8 cellular contexts compared by ENCODE assay signal in genomic region chr6:149032599-149033405, GRCh38.
DNase-seq lines count a peak whose midpoint lies in the region; ATAC-seq, FAIRE-seq and TF ChIP-seq lines count a peak whose summit lies in the region.

No MANE protein-coding gene starts in this region.

- TF ChIP-seq EP300 in SK-N-SH (IDR thresholded peaks at IDR 0.05; ENCODE audit: borderline replicate concordance in 1 of 2, low read depth in 1 of 2, low read length in 1 of 2) (peak in 1 of 2 experiments; percentile 71; a peak in 3 of 4 replicates), K562 (IDR thresholded peaks at IDR 0.05; ENCODE audit: low read length) (no peak)

- peak overlapping the region; percentile 50 for H3K14ac ChIP-seq in neuronal stem cell (ENCODE audit: low read length)

- no TSS peak for BruUV-seq in K562 (replicated peaks; lab: Mats Ljungman, UMichigan)

- peaks cover 41% of the 10 kb centered on the region for H3F3A ChIP-seq in SK-N-SH (replicated peaks; ENCODE audit: insufficient read depth)

- H4K20me1 ChIP-seq in SK-N-SH (ENCODE audit: insufficient read depth) = no peaks in the 10 kb centered on the region
- H4K20me1 ChIP-seq in K562 (replicated peaks; ENCODE audit: control insufficient read depth, insufficient read depth, low read length) = no peaks in the 10 kb centered on the region

- no peaks in the 10 kb centered on the region for H3K9me1 ChIP-seq in K562 (ENCODE audit: control insufficient read depth, insufficient read depth, low read length)

- peak overlapping the region; percentile 79 for H3K4me2 ChIP-seq in SK-N-SH
- no peak overlapping the region for H3K4me2 ChIP-seq in K562 (ENCODE audit: insufficient read depth, low read length)
- H3K4me2 ChIP-seq in neuronal stem cell (ENCODE audit: insufficient read depth, low read length, poor library complexity, severe bottlenecking) = no peak overlapping the region

- no peak overlapping the region for H4K8ac ChIP-seq in neuronal stem cell (ENCODE audit: low read depth, low read length)

- H3K4me3 ChIP-seq in SK-N-SH (ENCODE audit: low read depth in 2 of 2, low read length in 1 of 2) (peak overlapping the region in 1 of 2 experiments; percentile 50; a peak in 2 of 4 replicates), K562 (no peak overlapping the region), neuronal stem cell (ENCODE audit: low read length in 2 of 2) (no peak overlapping the region)

- no peak for TF ChIP-seq POLR2A in K562 (conservative IDR thresholded peaks at IDR 0.05)

- H3K27me3 ChIP-seq in SK-N-SH (ENCODE audit: insufficient read depth) (no peaks in the 10 kb centered on the region), K562 (ENCODE audit: control insufficient read depth in 2 of 2, insufficient read depth in 2 of 2, low read length in 2 of 2) (peaks cover 35 to 50% of the 10 kb centered on the region in 2 experiments), neuronal stem cell (ENCODE audit: control insufficient read depth in 3 of 3, insufficient read depth in 3 of 3, low read depth in 1 of 3, low read length in 3 of 3) (no peaks in the 10 kb centered on the region)

- no peaks in the 10 kb centered on the region for H3K9me2 ChIP-seq in SK-N-SH

- no peak overlapping the region for H2BK12ac ChIP-seq in neuronal stem cell (ENCODE audit: low read length)

- WGBS in SK-N-SH (ENCODE audit: low lambda C conversion rate) = 5% methylated on average over 7 of the region's 8 CpGs
- 3% methylated on average over 8 of the region's 8 CpGs for WGBS in K562 (ENCODE audit: insufficient coverage, low coverage, missing lambda C conversion rate)
- WGBS in neuronal stem cell (ENCODE audit: extremely low coverage in 2 of 2, insufficient read length in 2 of 2, insufficient replicate concordance in 1 of 2), 2 donors = no CpG with 5 or more reads among the region's 8 CpGs

- H3K36me3 ChIP-seq in SK-N-SH (replicated peaks in 1 of 2; ENCODE audit: control insufficient read depth in 1 of 2, insufficient read depth in 2 of 2, low read length in 1 of 2) (no peaks in the 10 kb centered on the region), K562 (ENCODE audit: control insufficient read depth, insufficient read depth, low read length) (no peaks in the 10 kb centered on the region), neuronal stem cell (replicated peaks in 1 of 2; ENCODE audit: control insufficient read depth in 2 of 2, insufficient read depth in 2 of 2, low read length in 2 of 2) (no peaks in the 10 kb centered on the region)

- DNase-seq in SIG-M5 treated with dmso at 0.1 percent for 504 hours (lab: John Stamatoyannopoulos, UW; ENCODE audit: unreplicated experiment) (peak; percentile 58), SIG-M5 (lab: John Stamatoyannopoulos, UW) (no peak), SK-N-SH (peak; percentile 26), K562 (ENCODE audit: extremely low read depth in 1 of 4, low spot score in 3 of 4) (no peak), neuronal stem cell (ENCODE audit: low spot score) (no peak), NCI-H1417 (lab: John Stamatoyannopoulos, UW) (no peak), NCI-H187 (lab: John Stamatoyannopoulos, UW) (no peak)

- H3K27ac ChIP-seq in SK-N-SH (ENCODE audit: low read depth in 2 of 2, low read length in 1 of 2) (peak overlapping the region; percentile 62 to 100), K562 (ENCODE audit: extremely low read depth, low read depth, low read length) (no peak overlapping the region), neuronal stem cell (replicated peaks; ENCODE audit: low read length) (no peak overlapping the region)

- POLR2A ChIA-PET in SK-N-SH (lab: Yijun Ruan, JAX) = no interaction called here
- POLR2A ChIA-PET in K562 (lab: Yijun Ruan, JAX) = interaction anchor here (0.6 to 1.7 kb wide), 2 partner anchors 16 to 384 kb away, joined by 3 read pairs; no protein-coding TSS in a partner anchor

- in situ Hi-C loops in K562 (cut with MboI) = loop anchor here (5.0 to 25.0 kb wide), 2 partner anchors 394 to 879 kb away; partner anchors contain the start of gene RAET1G

- no peaks in the 10 kb centered on the region for H3K9me3 ChIP-seq in SK-N-SH
- no peaks in the 10 kb centered on the region for H3K9me3 ChIP-seq in K562 (replicated peaks; ENCODE audit: control insufficient read depth, insufficient read depth, low read depth, low read length)
- no peaks in the 10 kb centered on the region for H3K9me3 ChIP-seq in neuronal stem cell (replicated peaks in 1 of 2; ENCODE audit: control insufficient read depth in 2 of 2, insufficient read depth in 1 of 2, low read depth in 1 of 2, low read length in 2 of 2)

- H3K23ac ChIP-seq in neuronal stem cell (ENCODE audit: low read depth, low read length, poor library complexity) = no peak overlapping the region

- H3K18ac ChIP-seq in neuronal stem cell (ENCODE audit: low read length) = peak overlapping the region; percentile 65

- no peaks in the 10 kb centered on the region for H3K79me1 ChIP-seq in neuronal stem cell (ENCODE audit: low read depth, low read length)

- H3K9ac ChIP-seq in SK-N-SH (peak overlapping the region; percentile 93), K562 (ENCODE audit: insufficient read depth in 1 of 2, low read depth in 2 of 2, low read length in 2 of 2) (no peak overlapping the region), neuronal stem cell (ENCODE audit: low read depth, low read length, poor library complexity) (no peak overlapping the region)

- TF ChIP-seq CTCF in SK-N-SH (IDR thresholded peaks at IDR 0.05) (no peak), K562 (IDR thresholded peaks at IDR 0.05 in 2 of 3, conservative IDR thresholded peaks at IDR 0.05 in 1 of 3; ENCODE audit: insufficient read depth in 2 of 3, low read depth in 1 of 3, low read length in 3 of 3) (no peak)

- H2AFZ ChIP-seq in SK-N-SH (ENCODE audit: low read depth) (peak overlapping the region; percentile 81), K562 (ENCODE audit: low read depth, low read length) (no peak overlapping the region), neuronal stem cell (ENCODE audit: low read length) (no peak overlapping the region)

- intact Hi-C loops in K562 (cut with micrococcal nuclease) = no loop called here

- H3K79me2 ChIP-seq in SK-N-SH (ENCODE audit: insufficient read depth) (peaks cover 16% of the 10 kb centered on the region), K562 (ENCODE audit: control insufficient read depth, insufficient read depth, low read length) (no peaks in the 10 kb centered on the region)

- H4K91ac ChIP-seq in neuronal stem cell (ENCODE audit: low read depth, low read length, poor library complexity) = no peak overlapping the region

- ATAC-seq in HG02938 (IDR thresholded peaks at IDR 0.05; ENCODE audit: unreplicated experiment) (peak; percentile 81), K562 (no peak)

- CTCF ChIA-PET in SK-N-SH (lab: Yijun Ruan, JAX) = interaction anchor here (0.6 to 6.0 kb wide), 7 partner anchors 10 to 585 kb away, joined by 3 to 104 read pairs (median 3); no protein-coding TSS in a partner anchor
- CTCF ChIA-PET in K562 (lab: Yijun Ruan, JAX; ENCODE audit: low intra/inter-chr PET ratio) = no interaction called here

- peak overlapping the region; percentile 58 for H2AK5ac ChIP-seq in neuronal stem cell (ENCODE audit: low read depth, low read length)

- TF ChIP-seq RAD21 in SK-N-SH (IDR thresholded peaks at IDR 0.05; ENCODE audit: low read length) (no peak), K562 (CRISPR knock-in tag; conservative IDR thresholded peaks at IDR 0.05 in 1 of 2, IDR thresholded peaks at IDR 0.05 in 1 of 2) (no peak)

- H3K4me1 ChIP-seq in SK-N-SH (ENCODE audit: control insufficient read depth in 1 of 2, insufficient read depth in 2 of 2, low read depth in 1 of 2, low read length in 1 of 2) (peaks cover 13% of the 10 kb centered on the region in 2 experiments), K562 (replicated peaks in 1 of 2; ENCODE audit: control insufficient read depth in 2 of 2, insufficient read depth in 2 of 2, low read length in 2 of 2) (peaks cover 0 to 7% of the 10 kb centered on the region in 2 experiments; a peak in 2 of 5 replicates), neuronal stem cell (ENCODE audit: control insufficient read depth in 2 of 2, insufficient read depth in 1 of 2, low read depth in 1 of 2, low read length in 2 of 2) (peaks cover 11 to 27% of the 10 kb centered on the region in 2 donors)

- H2BK15ac ChIP-seq in neuronal stem cell (ENCODE audit: low read length) = no peak overlapping the region

- H3K4ac ChIP-seq in neuronal stem cell (ENCODE audit: low read length) = no peak overlapping the region

- FAIRE-seq in K562 (lab: Jason Lieb, UNC) = no peak

- H2BK5ac ChIP-seq in neuronal stem cell (ENCODE audit: low read length) = no peak overlapping the region

- no peak overlapping the region for H2BK120ac ChIP-seq in neuronal stem cell (ENCODE audit: low read depth, low read length)

TF ChIP-seq in SK-N-SH, 30 proteins besides CTCF, POLR2A, EP300 and RAD21 (continues in another document):
- TF ChIP-seq, protein P1, sequence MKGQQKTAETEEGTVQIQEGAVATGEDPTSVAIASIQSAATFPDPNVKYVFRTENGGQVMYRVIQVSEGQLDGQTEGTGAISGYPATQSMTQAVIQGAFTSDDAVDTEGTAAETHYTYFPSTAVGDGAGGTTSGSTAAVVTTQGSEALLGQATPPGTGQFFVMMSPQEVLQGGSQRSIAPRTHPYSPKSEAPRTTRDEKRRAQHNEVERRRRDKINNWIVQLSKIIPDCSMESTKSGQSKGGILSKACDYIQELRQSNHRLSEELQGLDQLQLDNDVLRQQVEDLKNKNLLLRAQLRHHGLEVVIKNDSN (IDR thresholded peaks at IDR 0.05; ENCODE audit: borderline replicate concordance, low read depth) = no peak
- peak; percentile 63 for TF ChIP-seq RXRA (IDR thresholded peaks at IDR 0.05; ENCODE audit: borderline replicate concordance, low read depth)
- TF ChIP-seq RCOR1 (IDR thresholded peaks at IDR 0.05; ENCODE audit: low read length) = no peak
- TF ChIP-seq YY1 (IDR thresholded peaks at IDR 0.05; ENCODE audit: low read depth) = peak; percentile 6; the same call in 1 of the 2 replicates
- no peak for TF ChIP-seq TAF1 (IDR thresholded peaks at IDR 0.05; ENCODE audit: borderline replicate concordance, low read depth, low read length)
- no peak for TF ChIP-seq SMC3 (IDR thresholded peaks at IDR 0.05; ENCODE audit: low read depth, low read length)

TF ChIP-seq in K562, 482 proteins besides CTCF, POLR2A, EP300 and RAD21:
- TF ChIP-seq CBX8 (IDR thresholded peaks at IDR 0.05; ENCODE audit: borderline replicate concordance, extremely low read depth, low read depth, low read length, poor library complexity, severe bottlenecking) (no peak), MAFF (IDR thresholded peaks at IDR 0.05; ENCODE audit: low read length) (0 out of 2 replicates have a peak, but pooled peaks have one; percentile 8), EGR1 (conservative IDR thresholded peaks at IDR 0.05) (0 out of 2 replicates have a peak, but pooled peaks have one; percentile 13), ZNF316 (IDR thresholded peaks at IDR 0.05) (peak; percentile 17; the same call in 1 of the 2 replicates)

Comparison
In these comparisons a context has a peak if more than half of its experiments do, and no peak if none do; other contexts are left out.
1. DNase-seq: peak in SIG-M5 treated with dmso at 0.1 percent for 504 hours (single experiment) and SK-N-SH (single experiment); none in SIG-M5 (single experiment), K562 (0 of 4), neuronal stem cell (single experiment), NCI-H1417 (0 of 3) and NCI-H187 (0 of 2).
2. H3K27ac ChIP-seq: peak in SK-N-SH (2 of 2); none in K562 (single experiment) and neuronal stem cell (single experiment).